10 cellular contexts compared by ENCODE assay signal in genomic region chr1:89566761-89567174, GRCh38. TPM values are rescaled to one million over a fixed set of nuclear protein-coding genes. Genes with fewer than 3 reads are reported as not detected.
DNase-seq lines count a peak whose midpoint lies in the region; ATAC-seq and TF ChIP-seq lines count a peak whose summit lies in the region.
"Had no signal": no experiment of that assay in that cellular context is flagged by ENCODE, and none has a peak within 500 bp of the region (broad histone marks: within the 10 kb centered on the region; RNA-seq: fewer than 3 reads in every experiment).

No MANE protein-coding gene starts in this region.

- DNase-seq in gastrocnemius medialis (peak in 1 of 2 donors; percentile 32), NCI-H226 (no peak), HFFc6 (no peak)
- no peak for DNase-seq in activated CD4-positive, alpha-beta T cell treated with anti-CD3 and anti-CD28 coated beads, Interleukin-2, amount 50 U/mL, for 48 hours
- DNase-seq: activated naive CD4-positive, alpha-beta T cell treated with Interleukin-2 at 50 U/mL for 16 hours had no signal

- no peak for TF ChIP-seq CTCF in gastrocnemius medialis (IDR thresholded peaks at IDR 0.05 in 4 of 5, conservative IDR thresholded peaks at IDR 0.05 in 1 of 5)
- no peak for TF ChIP-seq CTCF in HFFc6 (IDR thresholded peaks at IDR 0.05)

- no peak overlapping the region for H3K27ac Mint-ChIP-seq in HFFc6
- H3K27ac Mint-ChIP-seq: memory B cell had no signal

- intact Hi-C loops in gastrocnemius medialis (cut with DNase I; ENCODE audit: low total_unique reads): no loop called here

- H3K36me3 ChIP-seq in HUES6 (ENCODE audit: control insufficient read depth, insufficient read depth, low read length) (no peaks in the 10 kb centered on the region), gastrocnemius medialis (peaks cover 0 to 9% of the 10 kb centered on the region in 2 donors)

- no peaks in the 10 kb centered on the region; the same call in 1 of the 2 replicates for H3K27me3 Mint-ChIP-seq in HFFc6 (ENCODE audit: insufficient read depth)
- H3K27me3 Mint-ChIP-seq: memory B cell had no signal

- H3K9me3 ChIP-seq in HUES6 (ENCODE audit: control insufficient read depth, insufficient read depth, low read depth, low read length): peaks cover 3% of the 10 kb centered on the region; the same call in 1 of the 2 replicates
- no peaks in the 10 kb centered on the region for H3K9me3 ChIP-seq in gastrocnemius medialis

- peaks cover 35% of the 10 kb centered on the region for H3K4me1 ChIP-seq in HUES6 (ENCODE audit: control insufficient read depth, insufficient read depth, low read length)
- H3K4me1 ChIP-seq in gastrocnemius medialis: peaks cover 5 to 26% of the 10 kb centered on the region in 2 donors

- ATAC-seq in gastrocnemius medialis (peak; percentile 81 to 82), GM19324 (IDR thresholded peaks at IDR 0.05; ENCODE audit: low FRiP score, unreplicated experiment) (no peak)

- H3K36me3 Mint-ChIP-seq in HFFc6 (ENCODE audit: low read depth): no peaks in the 10 kb centered on the region

- H3K4me1 Mint-ChIP-seq in HFFc6 (ENCODE audit: low read depth): no peaks in the 10 kb centered on the region

- no peaks in the 10 kb centered on the region for H3K9me3 Mint-ChIP-seq in HFFc6
- H3K9me3 Mint-ChIP-seq: memory B cell had no signal

- H3K4me3 Mint-ChIP-seq in HFFc6: no peak overlapping the region
- H3K4me3 Mint-ChIP-seq: memory B cell had no signal

- H3K9ac ChIP-seq in HUES6 (ENCODE audit: low read length): no peak overlapping the region

- in situ Hi-C loops in gastrocnemius medialis (cut with MboI; ENCODE audit: low sequenced_read_pairs in 4 of 4): no loop called here

- no peaks in the 10 kb centered on the region for H3K27me3 ChIP-seq in HUES6 (ENCODE audit: control insufficient read depth, insufficient read depth, low read length)
- H3K27me3 ChIP-seq in layer of hippocampus (ENCODE audit: control insufficient read depth, insufficient read depth, low read length): no peaks in the 10 kb centered on the region
- H3K27me3 ChIP-seq in gastrocnemius medialis: no peaks in the 10 kb centered on the region

- H3K4me3 ChIP-seq in HUES6 (ENCODE audit: low read depth, low read length) (no peak overlapping the region), gastrocnemius medialis (peak overlapping the region in 1 of 4 donors; percentile 12)

- TF ChIP-seq POLR2A in gastrocnemius medialis (IDR thresholded peaks at IDR 0.05): no peak

- peak overlapping the region; percentile 42; the same call in 1 of the 2 replicates for H3K27ac ChIP-seq in HUES6 (ENCODE audit: low read depth, low read length)
- H3K27ac ChIP-seq in cingulate gyrus (ENCODE audit: low read depth, low read length): peak overlapping the region; percentile 96
- peak overlapping the region; percentile 88 for H3K27ac ChIP-seq in layer of hippocampus (ENCODE audit: low read depth, low read length)
- H3K27ac ChIP-seq in gastrocnemius medialis: peak overlapping the region; percentile 64 to 73 (median 72)

RNA-seq across cellular contexts. Expression of gene LRRC8B, which starts 42.1 kb away (rescaled TPM):
- 10 to 100 TPM in 2 of 4 donors, 1 to 10 TPM in 2; 3.5 to 15.7 (median 8.5) TPM for total RNA-seq in gastrocnemius medialis
- total RNA-seq in HFFc6 (2021; fragmentation: NEBNext Ultra II Directional; extraction: Animal tissue kit (Norgen Biotek cat#: 25700)): under 1 TPM; 0.07 to 0.57 (median 0.15) TPM

Comparison
In these comparisons a context has a peak if more than half of its experiments do, and no peak if none do; other contexts are left out.
1. H3K27ac ChIP-seq: peak in every context shown above with its lines; median percentile 96 in cingulate gyrus; 88 in layer of hippocampus; 72 in gastrocnemius medialis; 42 in HUES6.